In genomic region chr4:58818560-58818959, GRCh38 we compare ENCODE assay signal across 6 cellular contexts.
DNase-seq lines count a peak whose midpoint lies in the region; ATAC-seq, FAIRE-seq and TF ChIP-seq lines count a peak whose summit lies in the region.
"Not testable (repeated sequence)": the region's sequence is repeated elsewhere in the genome, so short reads cannot be mapped to it uniquely, and the experiment has no call there.

No MANE protein-coding gene starts in this region.

- no CpG with 5 or more reads among the region's 14 CpGs for WGBS in trophoblast cell (ENCODE audit: extremely low coverage, insufficient coverage, insufficient read length)
- 84 to 96% (median 88%) methylated on average over 14 of the region's 14 CpGs for WGBS in spleen, 5 donors

- not testable (repeated sequence) for TF ChIP-seq CTCF in GM23338 (conservative IDR thresholded peaks at IDR 0.05; ENCODE audit: low read depth in 2 of 2); kidney (IDR thresholded peaks at IDR 0.05; ENCODE audit: borderline replicate concordance, extremely low read depth, insufficient read depth); spleen (IDR thresholded peaks at IDR 0.05 in 8 of 11, conservative IDR thresholded peaks at IDR 0.05 in 3 of 11)

- not testable (repeated sequence) for H3K9ac ChIP-seq in kidney (ENCODE audit: low read length in 2 of 2); trophoblast cell (ENCODE audit: low read length)

- not testable (repeated sequence) for H3K27ac ChIP-seq in GM23338 (ENCODE audit: low read depth); kidney (ENCODE audit: low read depth in 2 of 2, low read length in 2 of 2); trophoblast cell (ENCODE audit: low read depth, low read length); spleen

- not testable (repeated sequence) for H3K4me1 ChIP-seq in GM23338 (ENCODE audit: insufficient read depth); kidney (ENCODE audit: control insufficient read depth in 1 of 2, insufficient read depth in 1 of 2, low read depth in 1 of 2, low read length in 2 of 2); trophoblast cell (ENCODE audit: control insufficient read depth in 1 of 2, insufficient read depth in 2 of 2, low read length in 2 of 2); spleen

- H3K4me3 ChIP-seq in GM23338; kidney (ENCODE audit: low read length in 2 of 2); trophoblast cell (ENCODE audit: low read depth, low read length); spleen: not testable (repeated sequence)

- H3K4me3 Mint-ChIP-seq in GM23338, result not testable (repeated sequence)

- not testable (repeated sequence) for H3K36me3 ChIP-seq in GM23338 (ENCODE audit: insufficient read depth); kidney (ENCODE audit: control insufficient read depth in 1 of 2, insufficient read depth in 2 of 2, low read length in 2 of 2); trophoblast cell (ENCODE audit: control insufficient read depth in 1 of 2, insufficient read depth in 2 of 2, low read length in 2 of 2); spleen

- not testable (repeated sequence) for TF ChIP-seq POLR2A in spleen (IDR thresholded peaks at IDR 0.05)

- H3F3A ChIP-seq in GM23338 (replicated peaks; ENCODE audit: low read depth), result not testable (repeated sequence)

- H4K91ac ChIP-seq in trophoblast cell (ENCODE audit: low read depth, low read length), result peak overlapping the region; percentile 55

- not testable (repeated sequence) for H3K36me3 Mint-ChIP-seq in GM23338 (ENCODE audit: low read depth)

- not testable (repeated sequence) for H4K12ac ChIP-seq in trophoblast cell (ENCODE audit: low read depth, low read length)

- not testable (repeated sequence) for H3K4me1 Mint-ChIP-seq in GM23338

- not testable (repeated sequence) for H3K9me2 ChIP-seq in GM23338 (ENCODE audit: insufficient read depth)

- not testable (repeated sequence) for H3K79me2 ChIP-seq in GM23338 (replicated peaks; ENCODE audit: insufficient read depth); trophoblast cell (ENCODE audit: control insufficient read depth, insufficient read depth, low read length, poor library complexity)

- not testable (repeated sequence) for H3K27ac Mint-ChIP-seq in GM23338

- H2BK12ac ChIP-seq in trophoblast cell (ENCODE audit: low read length), result peak overlapping the region; percentile 92

- H3K27me3 Mint-ChIP-seq in GM23338 (ENCODE audit: insufficient read depth, low read depth, poor library complexity), result not testable (repeated sequence)

- DNase-seq in GM23338 (ENCODE audit: low spot score), result not testable (repeated sequence)
- DNase-seq in NCI-H748 treated with DMSO at 0.1 percent for 48 hours (lab: John Stamatoyannopoulos, UW) (peak; percentile 7), Right ventricle myocardium inferior (ENCODE audit: missing footprints) (peak; percentile 51), kidney (peak; percentile 56), trophoblast cell (peak; percentile 18 to 39), spleen (peak; percentile 61)

- not testable (repeated sequence) for H3K27me3 ChIP-seq in GM23338 (ENCODE audit: insufficient read depth); trophoblast cell (ENCODE audit: insufficient read depth, low read length); spleen (replicated peaks in 1 of 7)

- intact Hi-C loops in Right ventricle myocardium inferior (cut with DNase I); kidney (cut with DNase I); spleen (cut with DNase I; ENCODE audit: low total_unique reads): not testable (repeated sequence)

- not testable (repeated sequence) for H3K9me3 ChIP-seq in kidney (ENCODE audit: control insufficient read depth in 1 of 2, low read length in 2 of 2); trophoblast cell (ENCODE audit: insufficient read depth, low read depth, low read length); spleen

- H3K79me1 ChIP-seq in trophoblast cell (ENCODE audit: low read length), result not testable (repeated sequence)

- not testable (repeated sequence) for ATAC-seq in GM23338, Right ventricle myocardium inferior

- not testable (repeated sequence) for H3K9me3 Mint-ChIP-seq in GM23338

- not testable (repeated sequence) for H3K4me2 ChIP-seq in GM23338; trophoblast cell (ENCODE audit: low read length)

- not testable (repeated sequence) for FAIRE-seq in kidney (lab: Jason Lieb, UNC)

- peak overlapping the region; percentile 12; the same call in 1 of the 2 replicates for H2AFZ ChIP-seq in GM23338
- H2AFZ ChIP-seq in trophoblast cell (ENCODE audit: insufficient read depth, low read length, poor library complexity), result not testable (repeated sequence)

- H4K8ac ChIP-seq in trophoblast cell (ENCODE audit: low read depth, low read length), result not testable (repeated sequence)

- not testable (repeated sequence) for H4K20me1 ChIP-seq in GM23338 (replicated peaks; ENCODE audit: insufficient read depth)

- not testable (repeated sequence) for H3K4ac ChIP-seq in trophoblast cell (ENCODE audit: low read depth, low read length)

- H3K18ac ChIP-seq in trophoblast cell (ENCODE audit: low read length), result not testable (repeated sequence)

- peak overlapping the region; percentile 66 for H2BK120ac ChIP-seq in trophoblast cell (ENCODE audit: insufficient read depth, low read length, poor library complexity)

- not testable (repeated sequence) for H2AK5ac ChIP-seq in trophoblast cell (ENCODE audit: low read length)

- peak overlapping the region; percentile 76 for H2BK5ac ChIP-seq in trophoblast cell (ENCODE audit: low read depth, low read length, poor library complexity)

- H3K14ac ChIP-seq in trophoblast cell (ENCODE audit: low read length), result not testable (repeated sequence)

- H3K23ac ChIP-seq in trophoblast cell (ENCODE audit: low read length), result not testable (repeated sequence)
